ENCODE assay signal across 15 cellular contexts in genomic region chr6:138543648-138544047, GRCh38. TPM values are rescaled to one million over a fixed set of nuclear protein-coding genes. Genes with fewer than 3 reads are reported as not detected.
DNase-seq lines count a peak whose midpoint lies in the region; ATAC-seq, FAIRE-seq and TF ChIP-seq lines count a peak whose summit lies in the region.
"Had no signal": no experiment of that assay in that cellular context is flagged by ENCODE, and none has a peak within 500 bp of the region (broad histone marks: within the 10 kb centered on the region; RNA-seq: fewer than 3 reads in every experiment).

No MANE protein-coding gene starts in this region.

- H3K27me3 ChIP-seq in brain microvascular endothelial cell (replicated peaks): no peaks in the 10 kb centered on the region
- no peaks in the 10 kb centered on the region for H3K27me3 ChIP-seq in lower lobe of right lung (ENCODE audit: low read depth)
- no peaks in the 10 kb centered on the region for H3K27me3 ChIP-seq in small intestine (ENCODE audit: control insufficient read depth in 2 of 2, insufficient read depth in 2 of 2, low read length in 2 of 2)
- H3K27me3 ChIP-seq in aorta (ENCODE audit: control insufficient read depth in 1 of 2, insufficient read depth in 2 of 2, low read length in 1 of 2): no peaks in the 10 kb centered on the region
- H3K27me3 ChIP-seq: foreskin keratinocyte had no signal

- TF ChIP-seq CTCF in brain microvascular endothelial cell (IDR thresholded peaks at IDR 0.05; ENCODE audit: low read depth, low read length, missing control alignments): no peak
- TF ChIP-seq CTCF in lower lobe of right lung (IDR thresholded peaks at IDR 0.05): no peak

- intact Hi-C loops in lower lobe of right lung (cut with DNase I) (no loop called here), aorta (cut with DNase I) (no loop called here)

- no peaks in the 10 kb centered on the region for H3K9me3 ChIP-seq in lower lobe of right lung
- H3K9me3 ChIP-seq in small intestine (ENCODE audit: control insufficient read depth, low read depth): no peaks in the 10 kb centered on the region
- no peaks in the 10 kb centered on the region for H3K9me3 ChIP-seq in aorta (ENCODE audit: control insufficient read depth, low read length)

- H3K4me3 ChIP-seq in brain microvascular endothelial cell (ENCODE audit: low read depth, low read length) (peak overlapping the region; percentile 45), lower lobe of right lung (peak overlapping the region; percentile 52), small intestine (ENCODE audit: low read depth in 1 of 2, low read length in 2 of 2) (no peak overlapping the region), aorta (ENCODE audit: low read length in 2 of 2) (no peak overlapping the region)

- H3K27ac ChIP-seq in brain microvascular endothelial cell (no peak overlapping the region), lower lobe of right lung (no peak overlapping the region), small intestine (ENCODE audit: low read depth in 1 of 2, low read length in 1 of 2) (no peak overlapping the region), aorta (ENCODE audit: low read depth in 1 of 2, low read length in 2 of 2) (no peak overlapping the region)
- H3K27ac ChIP-seq: foreskin keratinocyte, RWPE1 had no signal

- 10 to 45% (median 29%) methylated on average over 4 of the region's 4 CpGs for WGBS in small intestine, 3 donors
- 82 to 87% methylated on average over 4 of the region's 4 CpGs for WGBS in aorta, 2 donors

- ATAC-seq in lower lobe of right lung: no peak
- ATAC-seq in aorta (ENCODE audit: low FRiP score): no peak
- ATAC-seq in GM18867 (IDR thresholded peaks at IDR 0.05; ENCODE audit: unreplicated experiment): no peak
- ATAC-seq: foreskin keratinocyte, sciatic nerve had no signal

- peaks cover 56% of the 10 kb centered on the region for H3K4me1 ChIP-seq in lower lobe of right lung
- H3K4me1 ChIP-seq in small intestine (ENCODE audit: control insufficient read depth in 2 of 2, insufficient read depth in 1 of 2, low read depth in 1 of 2, low read length in 1 of 2): peaks cover 0 to 6% of the 10 kb centered on the region in 2 donors
- no peaks in the 10 kb centered on the region for H3K4me1 ChIP-seq in aorta (ENCODE audit: control insufficient read depth in 1 of 2, insufficient read depth in 2 of 2, low read length in 2 of 2)

- H3K36me3 ChIP-seq in brain microvascular endothelial cell (replicated peaks) (no peaks in the 10 kb centered on the region), lower lobe of right lung (no peaks in the 10 kb centered on the region), small intestine (ENCODE audit: control insufficient read depth in 2 of 2, insufficient read depth in 2 of 2, low read length in 2 of 2) (no peaks in the 10 kb centered on the region), aorta (ENCODE audit: control insufficient read depth in 1 of 2, insufficient read depth in 2 of 2, low read length in 1 of 2) (no peaks in the 10 kb centered on the region)

- no peak for FAIRE-seq in small intestine (lab: Jason Lieb, UNC)

- in situ Hi-C loops in brain microvascular endothelial cell (cut with HindIII; ENCODE audit: low pct_ligation_motif_present, low sequenced_read_pairs): no loop called here

- DNase-seq in HuH-7.5 (ENCODE audit: low spot score) (peak; percentile 25), brain microvascular endothelial cell (no peak), lower lobe of right lung (no peak), small intestine (peak; percentile 65), aorta (no peak), kidney tubule cell (ENCODE audit: low spot score) (no peak), NCI-H510A (lab: John Stamatoyannopoulos, UW) (no peak)
- DNase-seq: activated naive CD4-positive, alpha-beta T cell treated with anti-CD3 and anti-CD28 coated beads, Interleukin-2, amount 10 ng/mL, durations not matched to agents 7 days and 5 days; effector memory CD4-positive, alpha-beta T cell; foreskin keratinocyte; NCI-H187 treated with DMSO at 0.1 percent for 48 hours; NCI-H345 had no signal

RNA-seq across cellular contexts. Expression of gene NHSL1, which starts 44.4 kb away (rescaled TPM):
- total RNA-seq in lower lobe of right lung (63.7 TPM), aorta (10 to 100 TPM; 10.9 to 25.2 TPM)
- polyA plus RNA-seq in small intestine (10 to 100 TPM; 11.3 to 26.4 (median 21.3) TPM), aorta (1 to 10 TPM in 1 of 2 donors, under 1 TPM in 1; 0.56 to 5.4 TPM)

Comparison
In these comparisons a context has a peak if more than half of its experiments do, and no peak if none do; other contexts are left out.
1. DNase-seq: peak in HuH-7.5 (single experiment) and small intestine (single experiment); none in brain microvascular endothelial cell (single experiment), lower lobe of right lung (single experiment), aorta (0 of 2), kidney tubule cell (single experiment) and NCI-H510A (single experiment).
2. H3K4me3 ChIP-seq: peak in brain microvascular endothelial cell (single experiment) and lower lobe of right lung (single experiment); none in small intestine (0 of 2) and aorta (0 of 2).